Comparison of ENCODE assay signal across 12 cellular contexts in the genomic region with DNA sequence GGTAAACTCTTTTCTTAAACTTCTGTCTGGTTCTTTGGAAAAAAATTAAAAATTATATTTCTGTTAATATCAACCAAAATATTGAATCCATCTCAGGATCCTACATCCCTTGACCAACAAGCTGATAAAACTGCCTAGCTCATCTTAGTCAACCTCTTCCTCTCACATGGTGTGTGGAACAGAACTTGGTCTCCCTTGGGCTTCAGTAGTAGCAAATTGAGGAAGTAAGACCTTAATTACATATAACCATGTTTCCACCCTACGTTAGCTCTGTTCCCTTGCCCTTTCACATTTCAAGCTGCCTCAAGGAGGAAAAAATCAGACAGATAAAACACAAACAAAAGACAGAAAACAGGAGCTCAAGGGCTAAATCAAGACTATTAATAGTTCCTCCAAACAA.
DNase-seq lines count a peak whose midpoint lies in the region; ATAC-seq and TF ChIP-seq lines count a peak whose summit lies in the region.
"Had no signal": no experiment of that assay in that cellular context is flagged by ENCODE, and none has a peak within 500 bp of the region (broad histone marks: within the 10 kb centered on the region; RNA-seq: fewer than 3 reads in every experiment).

No MANE protein-coding gene starts in this region.

- CTCF ChIA-PET in OCI-LY7 (lab: Charles Lee; ENCODE audit: unreplicated experiment), result interaction anchor here (0.8 kb wide), 1 partner anchor 10 kb away, joined by 3 read pairs; no protein-coding TSS in a partner anchor

- no peaks in the 10 kb centered on the region for H3K27me3 Mint-ChIP-seq in endodermal cell (ENCODE audit: insufficient read depth)

- no peaks in the 10 kb centered on the region for H3K9me2 ChIP-seq in OCI-LY7 (ENCODE audit: insufficient read depth, low read length)

- no peak overlapping the region for H3K4ac ChIP-seq in neuronal stem cell (ENCODE audit: low read length)

- TF ChIP-seq CTCF in OCI-LY7 (conservative IDR thresholded peaks at IDR 0.05; ENCODE audit: low read length) (no peak), endodermal cell (conservative IDR thresholded peaks at IDR 0.05) (no peak)

- intact Hi-C loops in OCI-LY7 (cut with micrococcal nuclease; ENCODE audit: unreplicated experiment), result no loop called here

- no peak overlapping the region for H2AK5ac ChIP-seq in neuronal stem cell (ENCODE audit: low read depth, low read length)

- H3K36me3 ChIP-seq in OCI-LY7 (ENCODE audit: insufficient read depth, low read length), result no peaks in the 10 kb centered on the region
- no peaks in the 10 kb centered on the region for H3K36me3 ChIP-seq in endodermal cell (ENCODE audit: control insufficient read depth, insufficient read depth, low read length)
- no peaks in the 10 kb centered on the region for H3K36me3 ChIP-seq in neuronal stem cell (replicated peaks in 1 of 2; ENCODE audit: control insufficient read depth in 2 of 2, insufficient read depth in 2 of 2, low read length in 2 of 2)

- H3K27me3 ChIP-seq in endodermal cell (ENCODE audit: control insufficient read depth, insufficient read depth, low read length, poor library complexity, severe bottlenecking) (no peaks in the 10 kb centered on the region), neuronal stem cell (ENCODE audit: control insufficient read depth in 3 of 3, insufficient read depth in 3 of 3, low read depth in 1 of 3, low read length in 3 of 3) (no peaks in the 10 kb centered on the region)

- H3K4me3 ChIP-seq in OCI-LY7 (ENCODE audit: low read depth, low read length, poor library complexity, severe bottlenecking) (no peak overlapping the region), endodermal cell (ENCODE audit: low read length) (no peak overlapping the region), neuronal stem cell (ENCODE audit: low read length in 2 of 2) (no peak overlapping the region)

- no peak overlapping the region for H2BK12ac ChIP-seq in neuronal stem cell (ENCODE audit: low read length)

- no TSS peak for BruUV-seq in OCI-LY7 (replicated peaks; lab: Mats Ljungman, UMichigan)

- H3K27ac Mint-ChIP-seq in endodermal cell, result no peak overlapping the region
- H3K27ac Mint-ChIP-seq: activated CD4-positive, alpha-beta T cell treated with anti-CD3 and anti-CD28 coated beads, Interleukin-2, amount 10 ng/mL, durations not matched to agents 24 days and 14 days had no signal

- POLR2A ChIA-PET in OCI-LY7 (lab: Charles Lee), result interaction anchor here (1.3 kb wide), 1 partner anchor 9 kb away, joined by 5 read pairs; no protein-coding TSS in a partner anchor

- H3K36me3 Mint-ChIP-seq in endodermal cell (ENCODE audit: low read depth), result no peaks in the 10 kb centered on the region

- no peaks in the 10 kb centered on the region for H3K4me1 Mint-ChIP-seq in endodermal cell
- H3K4me1 Mint-ChIP-seq: activated CD4-positive, alpha-beta T cell treated with anti-CD3 and anti-CD28 coated beads, Interleukin-2, amount 10 ng/mL, durations not matched to agents 24 days and 14 days had no signal

- no peak overlapping the region for H2BK5ac ChIP-seq in neuronal stem cell (ENCODE audit: low read length)

- H3K79me2 ChIP-seq in OCI-LY7 (ENCODE audit: insufficient read depth, low read depth, low read length), result no peaks in the 10 kb centered on the region

- H2BK15ac ChIP-seq in neuronal stem cell (ENCODE audit: low read length), result no peak overlapping the region

- ATAC-seq in GM19397 (IDR thresholded peaks at IDR 0.05; ENCODE audit: unreplicated experiment) (peak; percentile 86), HG03097 (IDR thresholded peaks at IDR 0.05; ENCODE audit: low FRiP score, unreplicated experiment) (peak; percentile 70)
- ATAC-seq: esophagus mucosa, left ventricle myocardium superior, right cardiac atrium had no signal

- no peak overlapping the region for H3K18ac ChIP-seq in neuronal stem cell (ENCODE audit: low read length)

- DNase-seq in CD1c-positive myeloid dendritic cell (ENCODE audit: extremely low spot score) (peak; percentile 33), OCI-LY7 (ENCODE audit: low spot score) (peak; percentile 73), endodermal cell (no peak), NCI-H1694 (lab: John Stamatoyannopoulos, UW) (no peak), neuronal stem cell (ENCODE audit: low spot score) (no peak)
- no peak for DNase-seq in activated CD8-positive, alpha-beta memory T cell treated with anti-CD3 and anti-CD28 coated beads for 24 hours
- DNase-seq: activated CD4-positive, alpha-beta T cell treated with anti-CD3 and anti-CD28 coated beads, Interleukin-2, amount 10 ng/mL, durations not matched to agents 24 days and 14 days; left ventricle myocardium superior; right cardiac atrium had no signal

- H3K27ac ChIP-seq in OCI-LY7 (ENCODE audit: low read depth, low read length, poor library complexity, severe bottlenecking) (no peak overlapping the region), endodermal cell (ENCODE audit: low read depth, low read length) (no peak overlapping the region), neuronal stem cell (replicated peaks; ENCODE audit: low read length) (no peak overlapping the region)

- H3K9ac ChIP-seq in endodermal cell (ENCODE audit: extremely low read depth, low read length, poor library complexity, severe bottlenecking), result no peak overlapping the region
- H3K9ac ChIP-seq in neuronal stem cell (ENCODE audit: low read depth, low read length, poor library complexity), result no peak overlapping the region

- H3K9me3 Mint-ChIP-seq in endodermal cell, result no peaks in the 10 kb centered on the region
- H3K9me3 Mint-ChIP-seq: activated CD4-positive, alpha-beta T cell treated with anti-CD3 and anti-CD28 coated beads, Interleukin-2, amount 10 ng/mL, durations not matched to agents 24 days and 14 days had no signal

- no peaks in the 10 kb centered on the region for H3K9me3 ChIP-seq in OCI-LY7 (ENCODE audit: low read length)
- H3K9me3 ChIP-seq in endodermal cell (ENCODE audit: control insufficient read depth, low read length), result no peaks in the 10 kb centered on the region
- H3K9me3 ChIP-seq in neuronal stem cell (replicated peaks in 1 of 2; ENCODE audit: control insufficient read depth in 2 of 2, insufficient read depth in 1 of 2, low read depth in 1 of 2, low read length in 2 of 2), result no peaks in the 10 kb centered on the region

- H3K23ac ChIP-seq in neuronal stem cell (ENCODE audit: low read depth, low read length, poor library complexity), result no peak overlapping the region

- H3K79me1 ChIP-seq in neuronal stem cell (ENCODE audit: low read depth, low read length), result no peaks in the 10 kb centered on the region

- H3K4me2 ChIP-seq in OCI-LY7 (ENCODE audit: low read length) (no peak overlapping the region), neuronal stem cell (ENCODE audit: insufficient read depth, low read length, poor library complexity, severe bottlenecking) (no peak overlapping the region)

- H2AFZ ChIP-seq in OCI-LY7 (ENCODE audit: low read length), result peak overlapping the region; percentile 56; the same call in 1 of the 2 replicates
- H2AFZ ChIP-seq in neuronal stem cell (ENCODE audit: low read length), result no peak overlapping the region

- H3K4me1 ChIP-seq in OCI-LY7 (ENCODE audit: insufficient read depth, low read length, poor library complexity, severe bottlenecking) (peaks cover 11% of the 10 kb centered on the region), endodermal cell (ENCODE audit: control insufficient read depth, insufficient read depth, low read length) (no peaks in the 10 kb centered on the region), neuronal stem cell (ENCODE audit: control insufficient read depth in 2 of 2, insufficient read depth in 1 of 2, low read depth in 1 of 2, low read length in 2 of 2) (peaks cover 3 to 11% of the 10 kb centered on the region in 2 donors)

- no peak overlapping the region for H4K8ac ChIP-seq in neuronal stem cell (ENCODE audit: low read depth, low read length)

- no peak overlapping the region for H3K4me3 Mint-ChIP-seq in endodermal cell
- H3K4me3 Mint-ChIP-seq: activated CD4-positive, alpha-beta T cell treated with anti-CD3 and anti-CD28 coated beads, Interleukin-2, amount 10 ng/mL, durations not matched to agents 24 days and 14 days had no signal

- H4K20me1 ChIP-seq in OCI-LY7 (ENCODE audit: insufficient read depth, low read length), result no peaks in the 10 kb centered on the region

- no peak overlapping the region for H3K14ac ChIP-seq in neuronal stem cell (ENCODE audit: low read length)

- no peak overlapping the region for H2BK120ac ChIP-seq in neuronal stem cell (ENCODE audit: low read depth, low read length)

- WGBS in endodermal cell (ENCODE audit: insufficient coverage in 1 of 2, insufficient read length in 1 of 2), 2 experiments, result 94 to 100% methylated on average over 1 of the region's 1 CpG
- no CpG with 5 or more reads among the region's 1 CpG for WGBS in neuronal stem cell (ENCODE audit: extremely low coverage in 2 of 2, insufficient read length in 2 of 2, insufficient replicate concordance in 1 of 2), 2 donors

- no peak overlapping the region for H4K91ac ChIP-seq in neuronal stem cell (ENCODE audit: low read depth, low read length, poor library complexity)

Comparison
In these comparisons a context has a peak if more than half of its experiments do, and no peak if none do; other contexts are left out.
1. DNase-seq: peak in CD1c-positive myeloid dendritic cell (single experiment) and OCI-LY7 (single experiment); none in endodermal cell (single experiment), NCI-H1694 (single experiment), neuronal stem cell (single experiment) and activated CD8-positive, alpha-beta memory T cell treated with anti-CD3 and anti-CD28 coated beads for 24 hours (single experiment).